Comparison of ENCODE assay signal across 1 cellular context in the genomic region with DNA sequence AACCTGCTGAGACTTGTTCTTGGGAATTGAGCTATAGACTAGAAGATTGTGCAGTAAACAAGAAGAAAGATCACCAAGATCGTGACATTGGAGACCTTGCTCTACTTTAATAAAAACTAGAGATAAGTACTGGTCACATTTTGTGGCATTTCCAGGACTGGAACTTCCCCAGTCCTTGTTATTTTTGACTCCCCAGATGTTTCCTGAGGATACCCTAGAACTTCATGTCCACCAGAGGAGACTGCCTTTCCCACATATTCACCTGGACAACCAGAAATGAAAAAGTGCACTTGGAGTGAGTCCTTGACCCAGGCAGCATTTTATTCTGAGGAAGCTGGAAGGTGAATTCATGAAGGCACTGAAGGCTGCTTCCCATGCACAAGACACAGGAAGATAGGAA.
TF ChIP-seq lines count a peak whose summit lies in the region.

No MANE protein-coding gene starts in this region.

TF ChIP-seq in endothelial cell of umbilical vein, 7 proteins besides CTCF, POLR2A, EP300 and RAD21:
- TF ChIP-seq JUN (IDR thresholded peaks at IDR 0.05; ENCODE audit: borderline replicate concordance, insufficient read depth, insufficient read length, low read depth) = no peak
